11 cellular contexts compared by ENCODE assay signal in the genomic region with DNA sequence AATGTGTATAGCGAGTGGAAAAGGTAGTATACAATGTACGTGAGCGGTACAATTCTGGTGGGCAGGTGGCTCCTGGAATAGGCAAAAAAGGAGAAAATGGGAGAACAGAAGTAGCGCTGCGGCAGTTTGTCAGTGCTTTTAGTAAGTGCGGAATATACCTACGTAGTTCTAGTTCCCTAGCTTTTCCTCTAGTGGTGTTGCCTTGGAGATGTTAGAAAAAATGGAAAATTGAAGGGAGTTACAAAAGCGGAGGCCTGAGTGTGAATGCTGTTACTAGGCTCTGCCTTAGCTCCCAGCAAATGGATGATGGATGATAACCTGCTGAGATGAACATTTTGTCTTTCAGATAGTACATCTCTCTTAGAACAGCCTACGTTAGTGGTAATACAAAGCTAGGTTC. TPM values are rescaled to one million over a fixed set of nuclear protein-coding genes. Genes with fewer than 3 reads are reported as not detected.
A peak's percentile ranks its signal among the peaks of the same experiment; 100 is the strongest.
DNase-seq lines count a peak whose midpoint lies in the region; ATAC-seq and TF ChIP-seq lines count a peak whose summit lies in the region.
"Had no signal": no experiment of that assay in that cellular context is flagged by ENCODE, and none has a peak within 500 bp of the region (broad histone marks: within the 10 kb centered on the region; RNA-seq: fewer than 3 reads in every experiment).

No MANE protein-coding gene starts in this region.

- ATAC-seq in T-cell (replicated peaks in 1 of 4) = no peak
- no peak for ATAC-seq in GM18861 (IDR thresholded peaks at IDR 0.05; ENCODE audit: unreplicated experiment)
- ATAC-seq in HG03045 (IDR thresholded peaks at IDR 0.05; ENCODE audit: unreplicated experiment) = no peak

- TF ChIP-seq CTCF in fibroblast of villous mesenchyme (IDR thresholded peaks at IDR 0.05; ENCODE audit: insufficient read depth, low read depth, low read length) = no peak

- CTCF ChIA-PET in T-cell (lab: Charles Lee) = interaction anchor here (0.6 to 2.5 kb wide), 3 partner anchors 33 to 35 kb away, joined by 3 to 7 read pairs (median 4); partner anchors contain the start of gene EML5 (in 1 of the 2)

- peak overlapping the region; percentile 85 for H3K4me3 ChIP-seq in fibroblast of villous mesenchyme (ENCODE audit: low read depth, low read length)
- H3K4me3 ChIP-seq in skeletal muscle satellite cell (ENCODE audit: low read length) = peak overlapping the region; percentile 95

- H3K27me3 Mint-ChIP-seq in T-cell = peaks cover 3 to 5% of the 10 kb centered on the region in 2 donors

- peak overlapping the region; percentile 86 for H3K9ac ChIP-seq in skeletal muscle satellite cell (ENCODE audit: low read depth, low read length)

- peaks cover 15% of the 10 kb centered on the region for H3K4me1 ChIP-seq in skeletal muscle satellite cell (ENCODE audit: control insufficient read depth, insufficient read depth, low read length)

- peaks cover 11 to 12% (median 11%) of the 10 kb centered on the region in 3 donors for H3K4me1 Mint-ChIP-seq in T-cell

- no peaks in the 10 kb centered on the region for H3K36me3 Mint-ChIP-seq in T-cell

- peak overlapping the region; percentile 68 to 87 (median 76) for H3K4me3 Mint-ChIP-seq in T-cell

- H3K9me3 ChIP-seq in skeletal muscle satellite cell (replicated peaks; ENCODE audit: low read length) = no peaks in the 10 kb centered on the region
- H3K9me3 ChIP-seq: upper lobe of left lung had no signal

- H3K4me2 ChIP-seq in skeletal muscle satellite cell (ENCODE audit: low read length) = peak overlapping the region; percentile 78

- DNase-seq in NCI-H82 (lab: John Stamatoyannopoulos, UW) (peak; percentile 14), NCI-H82 treated with DMSO at 0.1 percent for 48 hours (lab: John Stamatoyannopoulos, UW; ENCODE audit: unreplicated experiment) (no peak), T-cell (no peak), fibroblast of villous mesenchyme (ENCODE audit: low read depth) (no peak), COLO829 (ENCODE audit: low spot score) (no peak)
- DNase-seq: ACHN; activated CD8-positive, alpha-beta memory T cell treated with anti-CD3 and anti-CD28 coated beads, Interleukin-2, amount 50 U/mL, for 4 hours had no signal

- POLR2A ChIA-PET in T-cell (lab: Charles Lee) = no interaction called here

- no peaks in the 10 kb centered on the region for H3K27me3 ChIP-seq in skeletal muscle satellite cell (ENCODE audit: control insufficient read depth, insufficient read depth, low read length)
- H3K27me3 ChIP-seq: upper lobe of left lung had no signal

- peak overlapping the region in 1 of 2 donors; percentile 76 for H3K27ac Mint-ChIP-seq in T-cell

- H3K36me3 ChIP-seq in skeletal muscle satellite cell (ENCODE audit: insufficient read depth, low read length) = no peaks in the 10 kb centered on the region
- H3K36me3 ChIP-seq: upper lobe of left lung had no signal

- no peaks in the 10 kb centered on the region for H3K9me3 Mint-ChIP-seq in T-cell

RNA-seq across cellular contexts. Expression of gene TTC8, which starts 1.1 kb away (rescaled TPM):
- total RNA-seq in T-cell = 1 to 10 TPM in 4 of 5 donors, under 1 TPM in 1; 0.75 to 2.7 (median 2.1) TPM
- 23.8 and 28.1 TPM in 2 replicates for total RNA-seq in fibroblast of villous mesenchyme
- 19.4 and 27.1 TPM in 2 replicates for total RNA-seq in skeletal muscle satellite cell (2012; rRNA removed)

RNA-seq across cellular contexts. Expression of gene EML5, which starts 32.8 kb away (rescaled TPM):
- 1 to 10 TPM; 4.0 to 5.5 (median 4.9) TPM for total RNA-seq in T-cell
- 0.32 and 0.86 TPM in 2 replicates for total RNA-seq in fibroblast of villous mesenchyme
- total RNA-seq in skeletal muscle satellite cell (2012; rRNA removed) = under 0.01 TPM in 1 of 2 replicates, not detected in the other
